In the genomic region with DNA sequence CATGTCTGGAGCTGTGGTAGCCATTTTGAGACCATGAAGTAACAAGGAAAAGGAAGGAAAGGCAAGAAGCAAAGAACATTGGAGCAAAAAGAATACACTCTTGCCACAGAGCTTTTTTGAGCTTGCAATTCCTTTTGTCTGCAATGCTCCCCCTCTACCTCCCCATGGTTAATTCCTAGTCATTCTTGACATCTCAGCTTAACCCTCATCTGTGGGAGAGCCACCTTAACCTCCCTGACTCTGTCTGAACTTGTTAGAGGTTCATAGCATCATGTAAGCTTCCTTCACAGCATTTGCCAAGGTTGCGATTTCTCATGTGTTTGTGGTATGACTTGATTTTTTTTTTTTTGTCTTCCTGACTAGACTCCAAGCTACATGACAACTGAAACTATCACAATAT, we compare ENCODE assay signal across 28 cellular contexts.
"Had no signal": no experiment of that assay in that cellular context is flagged by ENCODE, and none has a peak within 500 bp of the region (broad histone marks: within the 10 kb centered on the region; RNA-seq: fewer than 3 reads in every experiment).

No MANE protein-coding gene starts in this region.

- H3K27ac ChIP-seq: SJSA1, VCaP had no signal

- H3K4me3 Mint-ChIP-seq: activated CD4-positive, alpha-beta memory T cell treated with anti-CD3 and anti-CD28 coated beads, Interleukin-2, amount 10 ng/mL, durations not matched to agents 7 days and 5 days; activated CD4-positive, alpha-beta T cell treated with anti-CD3 and anti-CD28 coated beads, Interleukin-2, amount 10 ng/mL, durations not matched to agents 7 days and 5 days; activated naive CD4-positive, alpha-beta T cell treated with anti-CD3 and anti-CD28 coated beads for 36 hours; activated naive CD8-positive, alpha-beta T cell; activated T-helper 17 cell treated with anti-CD3 and anti-CD28 coated beads, Interleukin-2, amount 50 U/mL, for 72 hours; brain; IgD-negative memory B cell had no signal

- H3K36me3 Mint-ChIP-seq: activated naive CD8-positive, alpha-beta T cell; brain; IgD-negative memory B cell had no signal

- H3K27me3 Mint-ChIP-seq: activated CD4-positive, alpha-beta memory T cell treated with anti-CD3 and anti-CD28 coated beads, Interleukin-2, amount 10 ng/mL, durations not matched to agents 7 days and 5 days; activated CD4-positive, alpha-beta T cell treated with anti-CD3 and anti-CD28 coated beads, Interleukin-2, amount 10 ng/mL, durations not matched to agents 7 days and 5 days had no signal

- H3K27ac Mint-ChIP-seq: activated CD4-positive, alpha-beta memory T cell treated with anti-CD3 and anti-CD28 coated beads, Interleukin-2, amount 10 ng/mL, durations not matched to agents 7 days and 5 days; activated CD4-positive, alpha-beta T cell treated with anti-CD3 and anti-CD28 coated beads, Interleukin-2, amount 10 ng/mL, durations not matched to agents 7 days and 5 days; activated naive CD4-positive, alpha-beta T cell treated with anti-CD3 and anti-CD28 coated beads for 36 hours; activated naive CD8-positive, alpha-beta T cell; activated T-helper 17 cell treated with anti-CD3 and anti-CD28 coated beads, Interleukin-2, amount 50 U/mL, for 72 hours; brain; IgD-negative memory B cell had no signal

- FAIRE-seq: astrocyte had no signal

- ATAC-seq: activated T-helper 17 cell treated with anti-CD3 and anti-CD28 coated beads, Interleukin-2, amount 50 U/mL, for 72 hours; Panc1 had no signal

- H3K36me3 ChIP-seq: SJSA1 had no signal

- H3K9me3 ChIP-seq: SJSA1 had no signal

- H3K4me1 ChIP-seq: SJSA1 had no signal

- H3K4me3 ChIP-seq: SJSA1 had no signal

- H3K27me3 ChIP-seq: SJSA1 had no signal

- H3K9me3 Mint-ChIP-seq: activated CD4-positive, alpha-beta memory T cell treated with anti-CD3 and anti-CD28 coated beads, Interleukin-2, amount 10 ng/mL, durations not matched to agents 7 days and 5 days; activated CD4-positive, alpha-beta T cell treated with anti-CD3 and anti-CD28 coated beads, Interleukin-2, amount 10 ng/mL, durations not matched to agents 7 days and 5 days had no signal

- H3K4me1 Mint-ChIP-seq: activated CD4-positive, alpha-beta memory T cell treated with anti-CD3 and anti-CD28 coated beads, Interleukin-2, amount 10 ng/mL, durations not matched to agents 7 days and 5 days; activated CD4-positive, alpha-beta T cell treated with anti-CD3 and anti-CD28 coated beads, Interleukin-2, amount 10 ng/mL, durations not matched to agents 7 days and 5 days; activated T-helper 17 cell treated with anti-CD3 and anti-CD28 coated beads, Interleukin-2, amount 50 U/mL, for 72 hours; IgD-negative memory B cell had no signal

- DNase-seq: activated CD4-positive, alpha-beta memory T cell treated with anti-CD3 and anti-CD28 coated beads, Interleukin-2, amount 10 ng/mL, durations not matched to agents 7 days and 5 days; activated CD4-positive, alpha-beta T cell treated with anti-CD3 and anti-CD28 coated beads, Interleukin-2, amount 10 ng/mL, durations not matched to agents 7 days and 5 days; activated CD4-positive, CD25-positive, alpha-beta regulatory T cell; activated gamma-delta T cell; activated naive CD4-positive, alpha-beta T cell treated with anti-CD3 and anti-CD28 coated beads for 36 hours; activated T-cell treated with anti-CD3 and anti-CD28 coated beads for 4 hours; activated T-cell treated with anti-CD3 and anti-CD28 coated beads, Interleukin-2, amount 50 U/mL, for 48 hours; amygdala; KG1; MM.1S; NCI-H1105; NCI-H1436; NCI-H187; NCI-H2081; NCI-H510A treated with DMSO at 0.1 percent for 48 hours; NCI-H69; NK-92 treated with Interleukin-12 subunit alpha and Interleukin-12 subunit beta, amount 100 ng/mL, for 24 hours; Right ventricle myocardium superior; RPMI8226; SW 1271 had no signal
